8 cellular contexts compared by ENCODE assay signal in the genomic region with DNA sequence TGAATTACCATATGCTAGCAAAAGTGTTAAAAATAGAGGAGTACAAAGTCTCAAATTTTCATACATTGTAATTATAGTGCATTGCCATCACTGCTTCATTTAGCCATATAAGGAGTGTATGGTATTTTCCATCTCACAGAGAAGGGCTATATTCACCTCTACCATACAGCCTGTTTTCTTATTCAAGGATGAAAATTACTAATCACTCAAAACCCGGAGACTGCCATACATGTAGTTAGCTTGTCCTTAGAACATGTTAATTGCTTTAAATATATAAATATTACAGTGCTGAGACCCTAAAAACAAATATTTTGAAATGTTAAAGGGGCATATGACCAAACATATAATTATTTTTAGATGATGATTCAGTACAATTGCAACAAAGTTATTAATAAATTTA. TPM values are rescaled to one million over a fixed set of nuclear protein-coding genes. Genes with fewer than 3 reads are reported as not detected.
DNase-seq lines count a peak whose midpoint lies in the region; ATAC-seq and TF ChIP-seq lines count a peak whose summit lies in the region.

No MANE protein-coding gene starts in this region.

- H3K9me3 Mint-ChIP-seq in activated naive CD4-positive, alpha-beta T cell treated with anti-CD3 and anti-CD28 coated beads, Interleukin-2, amount 10 ng/mL, durations not matched to agents 7 days and 5 days: no peaks in the 10 kb centered on the region
- no peaks in the 10 kb centered on the region for H3K9me3 Mint-ChIP-seq in brain
- H3K9me3 Mint-ChIP-seq in mesothelial cell of epicardium: no peaks in the 10 kb centered on the region

- CTCF ChIA-PET in activated naive CD4-positive, alpha-beta T cell treated with anti-CD3 and anti-CD28 coated beads, Interleukin-2, amount 10 ng/mL, durations not matched to agents 7 days and 5 days (lab: Charles Lee): no interaction called here
- CTCF ChIA-PET in GM10248 (lab: Yijun Ruan, JAX): no interaction called here

- peaks cover 37% of the 10 kb centered on the region for H3K27me3 Mint-ChIP-seq in activated naive CD4-positive, alpha-beta T cell treated with anti-CD3 and anti-CD28 coated beads, Interleukin-2, amount 10 ng/mL, durations not matched to agents 7 days and 5 days
- peaks cover 20% of the 10 kb centered on the region for H3K27me3 Mint-ChIP-seq in brain
- H3K27me3 Mint-ChIP-seq in mesothelial cell of epicardium (ENCODE audit: low read depth): peaks cover 25% of the 10 kb centered on the region

- no peak for TF ChIP-seq EP300 in upper lobe of left lung (IDR thresholded peaks at IDR 0.05)

- H3K4me3 ChIP-seq in upper lobe of left lung: peak overlapping the region in 3 of 4 donors; percentile 59 to 75 (median 65)

- no peak for TF ChIP-seq POLR2A in upper lobe of left lung (IDR thresholded peaks at IDR 0.05)

- peaks cover 16% of the 10 kb centered on the region for H3K36me3 Mint-ChIP-seq in activated naive CD4-positive, alpha-beta T cell treated with anti-CD3 and anti-CD28 coated beads, Interleukin-2, amount 10 ng/mL, durations not matched to agents 7 days and 5 days
- peaks cover 22% of the 10 kb centered on the region for H3K36me3 Mint-ChIP-seq in brain
- H3K36me3 Mint-ChIP-seq in mesothelial cell of epicardium: peaks cover 5% of the 10 kb centered on the region

- no peak for DNase-seq in activated naive CD4-positive, alpha-beta T cell treated with anti-CD3 and anti-CD28 coated beads, Interleukin-2, amount 10 ng/mL, durations not matched to agents 7 days and 5 days
- no peak for DNase-seq in activated naive CD4-positive, alpha-beta T cell treated with Interleukin-2 at 50 U/mL for 16 hours
- DNase-seq in mesothelial cell of epicardium (ENCODE audit: low spot score in 2 of 2, unreplicated experiment in 2 of 2) (no peak), upper lobe of left lung (no peak), GM10248 (ENCODE audit: extremely low spot score) (no peak), NCI-H2171 treated with DMSO at 0.1 percent for 48 hours (lab: John Stamatoyannopoulos, UW) (no peak), NCI-H2029 (lab: John Stamatoyannopoulos, UW) (no peak)

- TF ChIP-seq CTCF in brain (conservative IDR thresholded peaks at IDR 0.05) (no peak), mesothelial cell of epicardium (IDR thresholded peaks at IDR 0.05; ENCODE audit: unreplicated experiment) (no peak), upper lobe of left lung (IDR thresholded peaks at IDR 0.05) (no peak), GM10248 (IDR thresholded peaks at IDR 0.05; ENCODE audit: control extremely low read depth, extremely low read depth, low read depth, missing control alignments) (no peak)

- no peaks in the 10 kb centered on the region for H3K9me3 ChIP-seq in upper lobe of left lung

- POLR2A ChIA-PET in GM10248 (lab: Yijun Ruan, JAX): no interaction called here

- H3K4me1 ChIP-seq in upper lobe of left lung: peaks cover 25 to 46% (median 36%) of the 10 kb centered on the region in 4 donors

- H3K4me3 Mint-ChIP-seq in activated naive CD4-positive, alpha-beta T cell treated with anti-CD3 and anti-CD28 coated beads, Interleukin-2, amount 10 ng/mL, durations not matched to agents 7 days and 5 days: peak overlapping the region; percentile 86
- H3K4me3 Mint-ChIP-seq in brain (peak overlapping the region; percentile 89 to 93 (median 92)), mesothelial cell of epicardium (peak overlapping the region; percentile 77)

- H3K27ac Mint-ChIP-seq in activated naive CD4-positive, alpha-beta T cell treated with anti-CD3 and anti-CD28 coated beads, Interleukin-2, amount 10 ng/mL, durations not matched to agents 7 days and 5 days: no peak overlapping the region
- peak overlapping the region; percentile 91 to 97 (median 92) for H3K27ac Mint-ChIP-seq in brain
- H3K27ac Mint-ChIP-seq in mesothelial cell of epicardium: peak overlapping the region; percentile 83

- H3K36me3 ChIP-seq in upper lobe of left lung: no peaks in the 10 kb centered on the region

- no peaks in the 10 kb centered on the region for H3K27me3 ChIP-seq in upper lobe of left lung

- H3K4me1 Mint-ChIP-seq in activated naive CD4-positive, alpha-beta T cell treated with anti-CD3 and anti-CD28 coated beads, Interleukin-2, amount 10 ng/mL, durations not matched to agents 7 days and 5 days: peaks cover 32% of the 10 kb centered on the region
- H3K4me1 Mint-ChIP-seq in brain: peaks cover 58% of the 10 kb centered on the region
- H3K4me1 Mint-ChIP-seq in mesothelial cell of epicardium: peaks cover 31% of the 10 kb centered on the region

- WGBS in upper lobe of left lung, 2 donors: 62 to 67% methylated on average over 1 of the region's 1 CpG

- H3K27ac ChIP-seq in upper lobe of left lung: peak overlapping the region; percentile 84 to 91 (median 86)

- ATAC-seq in upper lobe of left lung (ENCODE audit: low FRiP score in 2 of 2): no peak

RNA-seq across cellular contexts. Expression of gene CPEB3, which starts 49.4 kb away (rescaled TPM):
- polyA plus RNA-seq in brain (ENCODE audit: insufficient read depth, low read depth, low replicate concordance): 3.9 TPM
- 2.6 to 3.0 TPM (median 2.6 TPM) in 3 replicates for total RNA-seq in mesothelial cell of epicardium
- total RNA-seq in upper lobe of left lung: 10 to 100 TPM in 2 of 6 donors, 1 to 10 TPM in 4; 5.2 to 12.6 (median 7.2) TPM

RNA-seq across cellular contexts. Expression of gene MARCHF5, which starts 49.5 kb away (rescaled TPM):
- polyA plus RNA-seq in brain (ENCODE audit: insufficient read depth, low read depth, low replicate concordance): 33.3 TPM
- 63.8 to 66.1 TPM (median 65.9 TPM) in 3 replicates for total RNA-seq in mesothelial cell of epicardium
- total RNA-seq in upper lobe of left lung: 10 to 100 TPM in 5 of 6 donors, 1 to 10 TPM in 1; 8.4 to 56.5 (median 22.6) TPM
